In genomic region chr7:55774327-55775050, GRCh38 we compare ENCODE assay signal across 8 cellular contexts.
DNase-seq lines count a peak whose midpoint lies in the region; ATAC-seq, FAIRE-seq and TF ChIP-seq lines count a peak whose summit lies in the region.

No MANE protein-coding gene starts in this region.

- peaks cover 0 to 7% of the 10 kb centered on the region in 2 donors for H3K36me3 Mint-ChIP-seq in CD14-positive monocyte

- intact Hi-C loops in CD14-positive monocyte (cut with micrococcal nuclease), result no loop called here

- in situ Hi-C loops in SK-MEL-5 (cut with HindIII; ENCODE audit: low pct_unique_long_range_greater_than_20kb, low sequenced_read_pairs), result no loop called here

- ATAC-seq in HG03097 (IDR thresholded peaks at IDR 0.05; ENCODE audit: low FRiP score, unreplicated experiment), result no peak

- FAIRE-seq in islet of Langerhans (lab: Jason Lieb, UNC), result peak; percentile 24

- peaks cover 0 to 38% (median 6%) of the 10 kb centered on the region in 7 donors for H3K9me3 Mint-ChIP-seq in CD14-positive monocyte

- TF ChIP-seq CTCF in CD14-positive monocyte (IDR thresholded peaks at IDR 0.05), result no peak

- peaks cover 0 to 5% (median 0%) of the 10 kb centered on the region in 3 donors for H3K27me3 Mint-ChIP-seq in CD14-positive monocyte (ENCODE audit: low read depth in 3 of 3)

- no peak overlapping the region for H3K4me3 Mint-ChIP-seq in CD14-positive monocyte

- DNase-seq in C1 segment of cervical spinal cord (lab: John Stamatoyannopoulos, UW), result peak in 13 of 14 donors; percentile 2 to 65 (median 10)
- peak; percentile 14 for DNase-seq in NCI-H1436 treated with DMSO at 0.1 percent for 48 hours (lab: John Stamatoyannopoulos, UW)
- peak; percentile 80 for DNase-seq in SK-MEL-5 (ENCODE audit: low read depth, low spot score)
- DNase-seq in NCI-H187 (lab: John Stamatoyannopoulos, UW), result no peak
- no peak for DNase-seq in activated CD4-positive, alpha-beta T cell treated with anti-CD3 and anti-CD28 coated beads for 1 hour
- no peak for DNase-seq in CD14-positive monocyte (ENCODE audit: low spot score)

- H3K27ac Mint-ChIP-seq in CD14-positive monocyte, result no peak overlapping the region

- no peaks in the 10 kb centered on the region for H3K4me1 Mint-ChIP-seq in CD14-positive monocyte

Comparison
In these comparisons a context has a peak if more than half of its experiments do, and no peak if none do; other contexts are left out.
1. DNase-seq: peak in C1 segment of cervical spinal cord (13 of 14), NCI-H1436 treated with DMSO at 0.1 percent for 48 hours (single experiment) and SK-MEL-5 (single experiment); none in NCI-H187 (0 of 2), activated CD4-positive, alpha-beta T cell treated with anti-CD3 and anti-CD28 coated beads for 1 hour (single experiment) and CD14-positive monocyte (single experiment).